8 cellular contexts compared by ENCODE assay signal in the genomic region with DNA sequence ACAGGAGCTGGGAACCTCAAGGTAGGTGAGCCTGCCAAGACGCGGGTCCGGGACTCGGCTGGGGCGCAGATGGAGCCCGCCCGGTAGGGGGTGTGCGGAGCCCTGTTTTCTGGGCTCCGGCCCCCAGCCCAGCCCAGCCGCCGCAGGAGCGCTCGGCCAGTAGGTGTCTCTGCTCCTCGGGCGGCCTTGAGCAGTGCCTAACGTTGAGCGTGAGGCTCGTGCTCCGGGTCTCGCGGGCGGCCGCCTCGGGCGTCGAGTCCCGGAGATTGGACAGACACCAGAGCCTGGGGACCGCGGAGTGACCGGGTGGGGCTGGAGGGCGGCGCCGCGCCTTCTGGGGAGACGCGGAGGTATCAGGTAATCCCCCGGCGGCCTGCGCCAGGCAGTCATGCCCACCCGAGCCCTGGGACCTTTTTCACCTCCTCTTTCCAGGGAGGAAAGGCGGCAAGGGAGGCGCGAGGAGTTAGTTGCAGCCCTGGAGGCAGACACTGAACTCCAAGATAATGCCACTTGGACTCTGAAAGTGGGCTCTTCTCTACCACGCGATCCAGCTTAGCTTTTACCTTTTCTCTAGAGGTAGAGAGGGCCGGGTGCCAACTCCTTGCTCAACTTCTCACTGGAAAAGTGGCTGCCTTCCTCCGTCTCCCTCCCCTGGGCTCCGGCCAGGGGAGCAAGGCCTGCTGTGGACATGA. TPM values are rescaled to one million over a fixed set of nuclear protein-coding genes. Genes with fewer than 3 reads are reported as not detected.
DNase-seq lines count a peak whose midpoint lies in the region; ATAC-seq and TF ChIP-seq lines count a peak whose summit lies in the region.

No MANE protein-coding gene starts in this region.

- peak; percentile 62 for TF ChIP-seq CTCF in GM10248 (IDR thresholded peaks at IDR 0.05; ENCODE audit: control extremely low read depth, extremely low read depth, low read depth, missing control alignments)

- H3K4me3 Mint-ChIP-seq in activated CD8-positive, alpha-beta T cell treated with anti-CD3 and anti-CD28 coated beads, Interleukin-2, amount 10 ng/mL, durations not matched to agents 7 days and 5 days: no peak overlapping the region

- no peak overlapping the region for H3K27ac Mint-ChIP-seq in activated CD8-positive, alpha-beta T cell treated with anti-CD3 and anti-CD28 coated beads, Interleukin-2, amount 10 ng/mL, durations not matched to agents 7 days and 5 days

- H3K9ac ChIP-seq in muscle layer of colon (ENCODE audit: low read length) (no peak overlapping the region), subcutaneous abdominal adipose tissue (ENCODE audit: low read length in 5 of 5) (peak overlapping the region in 2 of 5 donors; percentile 43 to 64)

- WGBS in esophagus, 2 donors: 4% methylated on average over 48 of the region's 48 CpGs

- H3K4me1 Mint-ChIP-seq in activated CD8-positive, alpha-beta T cell treated with anti-CD3 and anti-CD28 coated beads, Interleukin-2, amount 10 ng/mL, durations not matched to agents 7 days and 5 days (ENCODE audit: low read depth): no peaks in the 10 kb centered on the region

- POLR2A ChIA-PET in GM10248 (lab: Yijun Ruan, JAX): interaction anchor here (1.2 kb wide), 1 partner anchor 77 kb away, joined by 3 read pairs; a partner anchor contains a TSS
- POLR2A ChIA-PET in activated CD8-positive, alpha-beta T cell treated with anti-CD3 and anti-CD28 coated beads, Interleukin-2, amount 10 ng/mL, durations not matched to agents 7 days and 5 days (lab: Charles Lee): no interaction called here

- H3K4me3 ChIP-seq in esophagus (ENCODE audit: low read depth in 1 of 2, low read length in 2 of 2) (peak overlapping the region; percentile 2 to 26), muscle layer of colon (ENCODE audit: low read depth in 1 of 2, low read length in 2 of 2) (peak overlapping the region; percentile 26 to 33), subcutaneous abdominal adipose tissue (ENCODE audit: low read depth in 1 of 5, low read length in 5 of 5) (peak overlapping the region; percentile 32 to 55 (median 38))

- peak; percentile 92 for ATAC-seq in GM21717 (IDR thresholded peaks at IDR 0.05; ENCODE audit: unreplicated experiment)
- peak; percentile 92 for ATAC-seq in activated CD8-positive, alpha-beta T cell treated with anti-CD3 and anti-CD28 coated beads, Interleukin-2, amount 10 ng/mL, durations not matched to agents 7 days and 5 days

- CTCF ChIA-PET in GM10248 (lab: Yijun Ruan, JAX): interaction anchor here (1.4 to 13.6 kb wide), 5 partner anchors 9 to 76 kb away, joined by 3 to 550 read pairs (median 7); a partner anchor contains a TSS
- CTCF ChIA-PET in activated CD8-positive, alpha-beta T cell treated with anti-CD3 and anti-CD28 coated beads, Interleukin-2, amount 10 ng/mL, durations not matched to agents 7 days and 5 days (lab: Charles Lee): interaction anchor here (1.2 to 15.3 kb wide), 3 partner anchors 11 to 66 kb away, joined by 3 to 160 read pairs (median 6); a partner anchor contains a TSS

- DNase-seq in GM10248 (ENCODE audit: extremely low spot score): peak; percentile 78
- DNase-seq in KBM-7: peak; percentile 53
- peak; percentile 53 for DNase-seq in activated CD8-positive, alpha-beta T cell treated with anti-CD3 and anti-CD28 coated beads, Interleukin-2, amount 10 ng/mL, durations not matched to agents 7 days and 5 days
- DNase-seq in HCEC 1CT: no peak

- no peak overlapping the region for H3K27ac ChIP-seq in esophagus (ENCODE audit: low read depth in 2 of 2, low read length in 1 of 2)
- H3K27ac ChIP-seq in muscle layer of colon (ENCODE audit: low read depth, low read length): no peak overlapping the region
- no peak overlapping the region for H3K27ac ChIP-seq in subcutaneous abdominal adipose tissue (ENCODE audit: low read depth, low read length)

- H3K27me3 Mint-ChIP-seq in activated CD8-positive, alpha-beta T cell treated with anti-CD3 and anti-CD28 coated beads, Interleukin-2, amount 10 ng/mL, durations not matched to agents 7 days and 5 days (ENCODE audit: low read depth): peaks cover 15% of the 10 kb centered on the region

- H3K9me3 ChIP-seq in esophagus (ENCODE audit: control insufficient read depth in 2 of 2, insufficient read depth in 1 of 2, low read depth in 1 of 2, low read length in 1 of 2) (no peaks in the 10 kb centered on the region), muscle layer of colon (ENCODE audit: low read length) (no peaks in the 10 kb centered on the region), subcutaneous abdominal adipose tissue (ENCODE audit: control insufficient read depth in 5 of 5, low read length in 5 of 5) (no peaks in the 10 kb centered on the region)

- no peaks in the 10 kb centered on the region for H3K36me3 Mint-ChIP-seq in activated CD8-positive, alpha-beta T cell treated with anti-CD3 and anti-CD28 coated beads, Interleukin-2, amount 10 ng/mL, durations not matched to agents 7 days and 5 days (ENCODE audit: low read depth)

- H3K36me3 ChIP-seq in esophagus (ENCODE audit: control insufficient read depth in 2 of 2, insufficient read depth in 2 of 2, low read length in 1 of 2) (no peaks in the 10 kb centered on the region), muscle layer of colon (ENCODE audit: insufficient read depth, low read length) (no peaks in the 10 kb centered on the region), subcutaneous abdominal adipose tissue (ENCODE audit: control insufficient read depth in 5 of 5, insufficient read depth in 5 of 5, low read length in 5 of 5) (no peaks in the 10 kb centered on the region)

- peaks cover 0 to 3% of the 10 kb centered on the region in 2 donors for H3K4me1 ChIP-seq in esophagus (ENCODE audit: control insufficient read depth in 2 of 2, insufficient read depth in 2 of 2, low read length in 1 of 2)
- H3K4me1 ChIP-seq in muscle layer of colon (ENCODE audit: insufficient read depth, low read length): no peaks in the 10 kb centered on the region
- peaks cover 0 to 11% (median 9%) of the 10 kb centered on the region in 5 donors for H3K4me1 ChIP-seq in subcutaneous abdominal adipose tissue (ENCODE audit: control insufficient read depth in 5 of 5, insufficient read depth in 5 of 5, low read length in 5 of 5)

- in situ Hi-C loops in KBM-7 (cut with MboI; ENCODE audit: low pct_unique_long_range_greater_than_20kb, low sequenced_read_pairs): no loop called here

- no peaks in the 10 kb centered on the region for H3K9me3 Mint-ChIP-seq in activated CD8-positive, alpha-beta T cell treated with anti-CD3 and anti-CD28 coated beads, Interleukin-2, amount 10 ng/mL, durations not matched to agents 7 days and 5 days (ENCODE audit: insufficient read depth)

- H3K27me3 ChIP-seq in esophagus (ENCODE audit: control insufficient read depth in 1 of 2, insufficient read depth in 2 of 2, low read length in 2 of 2) (no peaks in the 10 kb centered on the region), muscle layer of colon (ENCODE audit: control insufficient read depth in 1 of 2, insufficient read depth in 2 of 2, low read length in 2 of 2) (no peaks in the 10 kb centered on the region), subcutaneous abdominal adipose tissue (ENCODE audit: control insufficient read depth in 5 of 5, insufficient read depth in 4 of 5, low read length in 5 of 5) (peaks cover 0 to 11% (median 8%) of the 10 kb centered on the region in 5 donors)

RNA-seq across cellular contexts. Expression of a gene that starts 14.5 kb away (rescaled TPM):
- total RNA-seq in activated CD8-positive, alpha-beta T cell treated with anti-CD3 and anti-CD28 coated beads, Interleukin-2, amount 10 ng/mL, durations not matched to agents 7 days and 5 days: not detected
- polyA plus RNA-seq in esophagus: not detected

RNA-seq across cellular contexts. Expression of a gene that starts 36.4 kb away (rescaled TPM):
- total RNA-seq in activated CD8-positive, alpha-beta T cell treated with anti-CD3 and anti-CD28 coated beads, Interleukin-2, amount 10 ng/mL, durations not matched to agents 7 days and 5 days: not detected
- not detected for polyA plus RNA-seq in esophagus
